In the genomic region with DNA sequence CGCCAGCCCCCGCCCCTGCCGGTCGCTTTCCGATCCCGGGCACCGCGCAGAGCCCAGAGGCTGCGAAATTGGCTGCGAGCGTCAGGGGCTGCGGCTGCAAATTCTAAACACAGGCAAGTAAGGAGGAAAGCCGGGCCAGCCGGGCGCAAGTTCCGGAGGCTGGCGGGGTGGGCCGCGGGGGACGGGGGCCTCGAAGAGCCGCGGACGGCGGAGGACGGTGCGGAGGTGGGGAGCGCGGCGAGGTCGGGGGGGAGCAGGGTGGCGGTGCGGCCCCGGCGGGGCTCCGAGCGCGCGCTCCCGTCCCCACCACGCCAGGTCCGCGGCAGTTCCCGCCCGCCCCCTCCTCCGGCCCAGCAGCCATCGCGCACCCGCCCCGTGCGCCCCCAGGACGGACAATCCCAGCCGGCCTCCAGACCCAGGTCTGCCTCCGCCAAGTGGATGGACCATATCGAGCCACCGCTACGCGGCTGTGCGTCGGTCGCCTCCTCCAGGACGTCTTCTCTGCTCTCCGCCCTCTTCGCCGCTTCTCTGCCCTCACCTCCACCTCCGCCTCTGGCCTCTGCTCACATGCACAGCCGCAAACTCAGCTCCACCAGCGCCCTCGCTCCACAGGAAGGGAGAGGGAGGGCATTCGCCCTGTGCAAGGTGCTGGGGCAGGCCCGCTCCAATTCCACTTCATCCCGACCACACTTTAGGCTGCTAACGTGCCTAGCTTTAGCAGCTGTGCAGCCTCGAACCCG, we compare ENCODE assay signal across 8 cellular contexts. TPM values are rescaled to one million over a fixed set of nuclear protein-coding genes. Genes with fewer than 3 reads are reported as not detected.
DNase-seq lines count a peak whose midpoint lies in the region; ATAC-seq, FAIRE-seq and TF ChIP-seq lines count a peak whose summit lies in the region.

No MANE protein-coding gene starts in this region.

- no peak for FAIRE-seq in K562 (lab: Jason Lieb, UNC)

- no TSS peak for BruUV-seq in K562 (replicated peaks; lab: Mats Ljungman, UMichigan)

- H3K27me3 ChIP-seq in K562 (ENCODE audit: control insufficient read depth in 2 of 2, insufficient read depth in 2 of 2, low read length in 2 of 2) = peaks cover 4 to 16% of the 10 kb centered on the region in 2 experiments; a peak in 3 of 5 replicates
- H3K27me3 ChIP-seq in left lung = peaks cover 21 to 95% of the 10 kb centered on the region in 2 donors

- H2AFZ ChIP-seq in K562 (ENCODE audit: low read depth, low read length) = no peak overlapping the region

- in situ Hi-C loops in K562 (cut with MboI) = no loop called here

- CTCF ChIA-PET in K562 (lab: Yijun Ruan, JAX; ENCODE audit: low intra/inter-chr PET ratio) = no interaction called here

- no peak overlapping the region for H3K27ac ChIP-seq in K562 (ENCODE audit: extremely low read depth, low read depth, low read length)
- H3K27ac ChIP-seq in left lung = no peak overlapping the region

- intact Hi-C loops in K562 (cut with micrococcal nuclease) = no loop called here
- intact Hi-C loops in left lung (cut with DNase I) = loop anchor here in 1 of 2 donors (10.0 kb wide), 1 partner anchor 105 kb away; no protein-coding TSS in a partner anchor

- no peak for TF ChIP-seq EP300 in K562 (IDR thresholded peaks at IDR 0.05; ENCODE audit: low read length)

- TF ChIP-seq POLR2A in K562 (conservative IDR thresholded peaks at IDR 0.05) = no peak

- peaks cover 3% of the 10 kb centered on the region; the same call in 1 of the 2 replicates for H4K20me1 ChIP-seq in K562 (replicated peaks; ENCODE audit: control insufficient read depth, insufficient read depth, low read length)

- no peak overlapping the region for H3K4me3 ChIP-seq in K562
- peak overlapping the region; percentile 9 to 11 for H3K4me3 ChIP-seq in left lung

- ATAC-seq in K562 (no peak), left lung (peak; percentile 44), GM21529 (IDR thresholded peaks at IDR 0.05; ENCODE audit: unreplicated experiment) (no peak), HG02610 (IDR thresholded peaks at IDR 0.05; ENCODE audit: unreplicated experiment) (no peak)

- no peak overlapping the region for H3K4me2 ChIP-seq in K562 (ENCODE audit: insufficient read depth, low read length)

- WGBS in K562 (ENCODE audit: insufficient coverage, low coverage, missing lambda C conversion rate) = 18% methylated on average over 20 of the region's 75 CpGs

- H3K36me3 ChIP-seq in K562 (ENCODE audit: control insufficient read depth, insufficient read depth, low read length) (no peaks in the 10 kb centered on the region), left lung (no peaks in the 10 kb centered on the region)

- POLR2A ChIA-PET in K562 (lab: Yijun Ruan, JAX) = no interaction called here

- TF ChIP-seq CTCF in K562 (IDR thresholded peaks at IDR 0.05 in 2 of 3, conservative IDR thresholded peaks at IDR 0.05 in 1 of 3; ENCODE audit: insufficient read depth in 2 of 3, low read depth in 1 of 3, low read length in 3 of 3) (no peak), left lung (IDR thresholded peaks at IDR 0.05) (no peak)

- no peaks in the 10 kb centered on the region for H3K9me1 ChIP-seq in K562 (ENCODE audit: control insufficient read depth, insufficient read depth, low read length)

- no peak overlapping the region for H3K9ac ChIP-seq in K562 (ENCODE audit: insufficient read depth in 1 of 2, low read depth in 2 of 2, low read length in 2 of 2)

- no peak for TF ChIP-seq RAD21 in K562 (CRISPR knock-in tag; conservative IDR thresholded peaks at IDR 0.05 in 1 of 2, IDR thresholded peaks at IDR 0.05 in 1 of 2)

- H3K79me2 ChIP-seq in K562 (ENCODE audit: control insufficient read depth, insufficient read depth, low read length) = no peaks in the 10 kb centered on the region

- H3K9me3 ChIP-seq in K562 (replicated peaks; ENCODE audit: control insufficient read depth, insufficient read depth, low read depth, low read length) (no peaks in the 10 kb centered on the region), left lung (no peaks in the 10 kb centered on the region)

- DNase-seq in stimulated activated CD4-positive, alpha-beta T cell treated with anti-CD3 and anti-CD28 coated beads, Interleukin-4, amount 100 ng/mL, for 4 hours = peak; percentile 10
- no peak for DNase-seq in stimulated activated CD4-positive, alpha-beta T cell treated with anti-CD3 and anti-CD28 coated beads, Interleukin-2, amount 100 ng/mL, for 48 hours
- DNase-seq in K562 (ENCODE audit: extremely low read depth in 1 of 4, low spot score in 3 of 4) = peak in 1 of 4 experiments; percentile 6
- peak in 1 of 2 donors; percentile 55 for DNase-seq in left lung
- no peak for DNase-seq in cerebellar cortex (ENCODE audit: low spot score)
- no peak for DNase-seq in NCI-H446 (lab: John Stamatoyannopoulos, UW)

- peaks cover 0 to 12% of the 10 kb centered on the region in 2 experiments; a peak in 2 of 5 replicates for H3K4me1 ChIP-seq in K562 (replicated peaks in 1 of 2; ENCODE audit: control insufficient read depth in 2 of 2, insufficient read depth in 2 of 2, low read length in 2 of 2)
- peaks cover 4 to 22% of the 10 kb centered on the region in 2 donors for H3K4me1 ChIP-seq in left lung

TF ChIP-seq in K562, 482 proteins besides CTCF, POLR2A, EP300 and RAD21:
- TF ChIP-seq TRIM24 (IDR thresholded peaks at IDR 0.05) (no peak), KLF13 (tag; IDR thresholded peaks at IDR 0.05; ENCODE audit: borderline replicate concordance, low read depth) (no peak), ZNF23 (CRISPR knock-in tag; IDR thresholded peaks at IDR 0.05) (no peak), ZFP36 (IDR thresholded peaks at IDR 0.05; ENCODE audit: low read depth, low read length, partially characterized antibody) (peak; percentile 46), ZNF311 (CRISPR knock-in tag; IDR thresholded peaks at IDR 0.05) (no peak)

RNA-seq across cellular contexts. Expression of a gene that starts 7.2 kb away (rescaled TPM):
- not detected in 2 replicates for total RNA-seq in K562 (2011; cell fraction: chromatin; rRNA removed; ENCODE audit: low replicate concordance)
- total RNA-seq in K562 (2011; cell fraction: nucleolus; rRNA removed) = not detected in 2 replicates
- total RNA-seq in K562 (2011; cell fraction: nucleoplasm; rRNA removed) = not detected in 2 replicates
- total RNA-seq in K562 (2014; rRNA removed) = not detected in 2 replicates
- not detected in 2 replicates for total RNA-seq in K562 (2014; rRNA removed; fragmentation: Illumina TruSeq; extraction: Trizol)
- total RNA-seq in K562 (2015; rRNA removed; fragmentation: Illumina TruSeq; extraction: Trizol) = not detected in 2 replicates
- not detected in 2 replicates for total RNA-seq in K562 (2021)
- not detected in 2 replicates for polyA plus RNA-seq in K562 (2011; rRNA removed)
- polyA plus RNA-seq in K562 (2011; cell fraction: cytosol; rRNA removed) = under 0.01 and 0.01 TPM in 2 replicates
- 0.01 TPM in 1 of 2 replicates, not detected in the other for polyA plus RNA-seq in K562 (2011; cell fraction: nucleus; rRNA removed)
- polyA plus RNA-seq in K562 (2012) = not detected in 2 replicates
- not detected in 2 replicates for polyA plus RNA-seq in K562 (2014; fragmentation: Illumina TruSeq; extraction: Trizol)
- polyA plus RNA-seq in K562 (2014; fragmentation: Nextera tagmentation; extraction: Ambion mirVana) = not detected
- not detected in 2 replicates for polyA plus RNA-seq in K562 (2014; rRNA removed)
- not detected in 2 replicates for polyA minus RNA-seq in K562 (2011; rRNA and poly(A)+ RNA removed)
- polyA minus RNA-seq in K562 (2011; cell fraction: cytosol; rRNA and poly(A)+ RNA removed) = not detected in 2 replicates
- not detected in 2 replicates for polyA minus RNA-seq in K562 (2011; cell fraction: nucleus; rRNA and poly(A)+ RNA removed)
- total RNA-seq in left lung = 1 to 10 TPM; 4.2 to 4.9 TPM

Comparison
In these comparisons a context has a peak if more than half of its experiments do, and no peak if none do; other contexts are left out.
1. DNase-seq: peak in stimulated activated CD4-positive, alpha-beta T cell treated with anti-CD3 and anti-CD28 coated beads, Interleukin-4, amount 100 ng/mL, for 4 hours (2 of 2); none in stimulated activated CD4-positive, alpha-beta T cell treated with anti-CD3 and anti-CD28 coated beads, Interleukin-2, amount 100 ng/mL, for 48 hours (0 of 2), cerebellar cortex (single experiment) and NCI-H446 (0 of 2).
2. RNA of a gene that starts 7.2 kb away (total RNA-seq): 4.2 to 4.9 TPM in left lung; not detected in K562; every median in the first group is over 4 times any median in the second.